11 cellular contexts compared by ENCODE assay signal in genomic region chr11:12818333-12819015, GRCh38.
DNase-seq lines count a peak whose midpoint lies in the region; ATAC-seq and TF ChIP-seq lines count a peak whose summit lies in the region.
"Had no signal": no experiment of that assay in that cellular context is flagged by ENCODE, and none has a peak within 500 bp of the region (broad histone marks: within the 10 kb centered on the region; RNA-seq: fewer than 3 reads in every experiment).

No MANE protein-coding gene starts in this region.

- ATAC-seq in GM19452 (IDR thresholded peaks at IDR 0.05; ENCODE audit: unreplicated experiment) = no peak

- H2AK5ac ChIP-seq in mesenchymal stem cell (ENCODE audit: low read length, severe bottlenecking) = no peak overlapping the region

- H3K4ac ChIP-seq in mesenchymal stem cell (ENCODE audit: low read depth in 1 of 2, low read length in 2 of 2) = peak overlapping the region; percentile 15 to 40

- H2BK120ac ChIP-seq in mesenchymal stem cell (ENCODE audit: low read depth, low read length) = peak overlapping the region; percentile 42

- H3K79me1 ChIP-seq in mesenchymal stem cell (replicated peaks; ENCODE audit: low read length, poor library complexity, severe bottlenecking) = peaks cover 22% of the 10 kb centered on the region

- H3K27ac ChIP-seq in mesenchymal stem cell (ENCODE audit: low read length, poor library complexity, severe bottlenecking) = no peak overlapping the region

- H2BK5ac ChIP-seq in mesenchymal stem cell (ENCODE audit: low read depth, low read length, poor library complexity, severe bottlenecking) = no peak overlapping the region

- no peaks in the 10 kb centered on the region for H3K27me3 ChIP-seq in mesenchymal stem cell (ENCODE audit: control insufficient read depth in 1 of 2, insufficient read depth in 1 of 2, low read length in 2 of 2)

- no peak overlapping the region for H4K8ac ChIP-seq in mesenchymal stem cell (ENCODE audit: low read length)

- DNase-seq in AG09319 (ENCODE audit: extremely low read depth, low read depth) = peak; percentile 63
- DNase-seq in LHCN-M2 (ENCODE audit: low read depth) = peak; percentile 80
- peak; percentile 74 for DNase-seq in astrocyte of the spinal cord (ENCODE audit: low read depth, low spot score)
- peak; percentile 93 for DNase-seq in mesenchymal stem cell
- DNase-seq in COLO829 (ENCODE audit: low spot score) = no peak
- no peak for DNase-seq in NK-92 treated with Interleukin-12 subunit alpha and Interleukin-12 subunit beta, amount 100 ng/mL, for 24 hours (lab: John Stamatoyannopoulos, UW)
- DNase-seq in 8988T = no peak
- DNase-seq: activated CD4-positive, alpha-beta memory T cell treated with anti-CD3 and anti-CD28 coated beads, Interleukin-2, amount 10 ng/mL, durations not matched to agents 7 days and 5 days; activated naive CD4-positive, alpha-beta T cell treated with Interleukin-2 at 50 U/mL for 16 hours; NCI-H524 had no signal

- no peaks in the 10 kb centered on the region for H3K9me3 ChIP-seq in mesenchymal stem cell (ENCODE audit: control insufficient read depth, low read length)

- H2BK15ac ChIP-seq in mesenchymal stem cell (ENCODE audit: low read depth, poor library complexity, severe bottlenecking) = peak overlapping the region; percentile 26

- no peak overlapping the region for H2AFZ ChIP-seq in mesenchymal stem cell (ENCODE audit: low read depth, low read length)

- peak overlapping the region in 1 of 2 experiments; percentile 67 for H3K18ac ChIP-seq in mesenchymal stem cell (ENCODE audit: low read depth in 1 of 2, low read length in 2 of 2)

- H3K9ac ChIP-seq in mesenchymal stem cell (ENCODE audit: low read length) = peak overlapping the region; percentile 53

- TF ChIP-seq CTCF in AG09319 (IDR thresholded peaks at IDR 0.05; ENCODE audit: low read depth, low read length) (no peak), astrocyte of the spinal cord (IDR thresholded peaks at IDR 0.05; ENCODE audit: low read depth, low read length) (no peak)

- no peak overlapping the region for H3K4me3 ChIP-seq in astrocyte of the spinal cord (ENCODE audit: low read depth, low read length)
- H3K4me3 ChIP-seq in mesenchymal stem cell (ENCODE audit: insufficient read depth in 1 of 2, low read depth in 1 of 2, low read length in 2 of 2) = peak overlapping the region in 1 of 2 experiments; percentile 30

- H2BK12ac ChIP-seq in mesenchymal stem cell (ENCODE audit: low read length in 2 of 2) = no peak overlapping the region

- in situ Hi-C loops in astrocyte of the spinal cord (cut with HindIII; ENCODE audit: low sequenced_read_pairs) = no loop called here

- H4K91ac ChIP-seq in mesenchymal stem cell (ENCODE audit: low read length) = no peak overlapping the region

- H3K4me2 ChIP-seq in mesenchymal stem cell (ENCODE audit: low read length, poor library complexity, severe bottlenecking) = no peak overlapping the region

- 59% methylated on average over 4 of the region's 4 CpGs for WGBS in mesenchymal stem cell

- no peak overlapping the region for H3K23ac ChIP-seq in mesenchymal stem cell (ENCODE audit: low read length in 2 of 2)

- no peak overlapping the region for H3K14ac ChIP-seq in mesenchymal stem cell (ENCODE audit: low read length in 2 of 2)

- peaks cover 3 to 9% of the 10 kb centered on the region in 2 experiments for H3K36me3 ChIP-seq in mesenchymal stem cell (ENCODE audit: control insufficient read depth in 1 of 2, insufficient read depth in 2 of 2, low read depth in 1 of 2, low read length in 2 of 2)

- peaks cover 17% of the 10 kb centered on the region for H3K4me1 ChIP-seq in mesenchymal stem cell (ENCODE audit: control insufficient read depth, insufficient read depth, low read depth, low read length)

Comparison
In these comparisons a context has a peak if more than half of its experiments do, and no peak if none do; other contexts are left out.
1. DNase-seq: peak in AG09319 (single experiment), LHCN-M2 (single experiment), astrocyte of the spinal cord (single experiment) and mesenchymal stem cell (single experiment); none in COLO829 (single experiment), NK-92 treated with Interleukin-12 subunit alpha and Interleukin-12 subunit beta, amount 100 ng/mL, for 24 hours (single experiment) and 8988T (single experiment).